Comparison of ENCODE assay signal across 15 cellular contexts in the genomic region with DNA sequence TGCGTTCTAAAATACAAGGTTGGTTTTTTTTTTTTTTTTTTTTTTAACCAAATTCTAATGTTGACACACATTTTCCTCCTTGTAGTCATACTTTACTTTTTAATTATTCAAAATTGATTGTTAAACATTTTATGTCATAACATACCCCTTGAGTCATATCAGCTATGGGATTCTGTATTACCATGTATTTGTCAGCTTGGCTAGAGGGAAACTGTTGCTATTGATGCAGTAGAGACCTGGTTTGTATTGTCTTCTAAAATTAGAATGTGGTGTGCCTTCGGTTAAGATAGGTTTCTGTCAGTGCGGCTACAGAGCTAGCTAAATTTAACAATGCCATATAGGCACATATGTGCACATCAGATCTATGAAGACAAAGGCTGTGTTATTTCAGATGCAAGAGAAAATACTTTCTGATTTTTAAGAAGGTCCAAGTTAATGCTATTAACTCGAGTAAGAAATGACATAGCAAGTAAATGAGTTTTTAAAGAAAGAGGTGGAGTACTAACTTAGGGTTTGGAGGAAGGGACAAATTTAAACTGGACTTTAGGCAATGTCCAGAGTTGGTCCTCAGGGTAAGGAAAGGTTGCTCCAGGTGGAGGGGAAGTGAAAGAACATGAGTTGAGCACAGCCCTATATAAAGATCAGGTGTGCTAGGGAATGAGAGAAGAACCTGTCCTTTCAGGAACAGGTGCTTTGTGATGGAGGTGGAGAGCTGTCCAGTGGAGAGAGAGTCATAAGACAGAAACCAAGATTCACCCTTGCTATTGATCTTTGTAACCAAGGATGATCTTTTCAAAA.
A peak's percentile ranks its signal among the peaks of the same experiment; 100 is the strongest.
DNase-seq lines count a peak whose midpoint lies in the region; ATAC-seq and TF ChIP-seq lines count a peak whose summit lies in the region.
"Had no signal": no experiment of that assay in that cellular context is flagged by ENCODE, and none has a peak within 500 bp of the region (broad histone marks: within the 10 kb centered on the region; RNA-seq: fewer than 3 reads in every experiment).

No MANE protein-coding gene starts in this region.

- no peaks in the 10 kb centered on the region for H3K9me3 ChIP-seq in smooth muscle cell (replicated peaks; ENCODE audit: low read depth)

- WGBS in smooth muscle cell (ENCODE audit: low lambda C conversion rate): 95% methylated on average over 4 of the region's 4 CpGs

- TF ChIP-seq CTCF in smooth muscle cell (IDR thresholded peaks at IDR 0.05; ENCODE audit: borderline replicate concordance, insufficient read depth, poor library complexity, severe bottlenecking) (no peak), type B pancreatic cell (conservative IDR thresholded peaks at IDR 0.05) (no peak)

- H3K27ac ChIP-seq in smooth muscle cell (ENCODE audit: low read depth): peak overlapping the region; percentile 9
- H3K27ac ChIP-seq: VCaP had no signal

- H3K9ac ChIP-seq in smooth muscle cell (ENCODE audit: low read depth): no peak overlapping the region

- H3K4me1 Mint-ChIP-seq in activated CD4-positive, alpha-beta T cell treated with anti-CD3 and anti-CD28 coated beads for 36 hours: no peaks in the 10 kb centered on the region
- H3K4me1 Mint-ChIP-seq in activated CD4-positive, alpha-beta T cell treated with anti-CD3 and anti-CD28 coated beads, Interleukin-2, amount 10 ng/mL, durations not matched to agents 24 days and 14 days: no peaks in the 10 kb centered on the region
- H3K4me1 Mint-ChIP-seq in type B pancreatic cell (ENCODE audit: unreplicated experiment): peaks cover 5% of the 10 kb centered on the region

- no peaks in the 10 kb centered on the region for H3K27me3 ChIP-seq in smooth muscle cell (ENCODE audit: low read depth)

- CTCF ChIA-PET in activated CD4-positive, alpha-beta T cell treated with anti-CD3 and anti-CD28 coated beads for 36 hours (lab: Charles Lee): interaction anchor here (1.4 kb wide), 1 partner anchor 25 kb away, joined by 5 read pairs; no protein-coding TSS in a partner anchor

- peak; percentile 60 for ATAC-seq in activated CD4-positive, alpha-beta T cell treated with anti-CD3 and anti-CD28 coated beads for 36 hours
- peak; percentile 85 for ATAC-seq in GM21529 (IDR thresholded peaks at IDR 0.05; ENCODE audit: unreplicated experiment)
- ATAC-seq in HG03108 (IDR thresholded peaks at IDR 0.05; ENCODE audit: unreplicated experiment): peak; percentile 72
- ATAC-seq: Panc1 had no signal

- no peak overlapping the region for H3K4me2 ChIP-seq in smooth muscle cell

- no peak for DNase-seq in activated CD4-positive, alpha-beta T cell treated with anti-CD3 and anti-CD28 coated beads for 36 hours
- no peak for DNase-seq in activated CD4-positive, alpha-beta T cell treated with anti-CD3 and anti-CD28 coated beads, Interleukin-2, amount 10 ng/mL, durations not matched to agents 24 days and 14 days
- no peak for DNase-seq in smooth muscle cell (lab: John Stamatoyannopoulos, UW; ENCODE audit: unreplicated experiment)
- no peak for DNase-seq in 8988T
- DNase-seq in ecto neural progenitor cell (ENCODE audit: low spot score): no peak
- no peak for DNase-seq in type B pancreatic cell (ENCODE audit: extremely low spot score, unreplicated experiment)
- DNase-seq: kidney; NCI-H1417 treated with DMSO at 0.1 percent for 48 hours; stimulated activated CD4-positive, alpha-beta T cell treated with anti-CD3 and anti-CD28 coated beads, Interleukin-4, amount 100 ng/mL, for 24 hours had no signal

- no peaks in the 10 kb centered on the region for H3F3A ChIP-seq in smooth muscle cell (ENCODE audit: low read depth)

- intact Hi-C loops in activated CD4-positive, alpha-beta T cell treated with anti-CD3 and anti-CD28 coated beads for 36 hours (cut with DNase I, micrococcal nuclease): no loop called here
- intact Hi-C loops in activated CD4-positive, alpha-beta T cell treated with anti-CD3 and anti-CD28 coated beads, Interleukin-2, amount 10 ng/mL, durations not matched to agents 24 days and 14 days (cut with micrococcal nuclease): no loop called here

- no peak overlapping the region for H2AFZ ChIP-seq in smooth muscle cell (ENCODE audit: low read depth)

- no peaks in the 10 kb centered on the region for H3K36me3 ChIP-seq in smooth muscle cell (ENCODE audit: low read depth)

- no peak overlapping the region for H3K4me3 ChIP-seq in smooth muscle cell

- H3K4me1 ChIP-seq in smooth muscle cell (ENCODE audit: low read depth): peaks cover 6% of the 10 kb centered on the region

- no peaks in the 10 kb centered on the region for H3K36me3 Mint-ChIP-seq in activated CD4-positive, alpha-beta T cell treated with anti-CD3 and anti-CD28 coated beads for 36 hours (ENCODE audit: low read depth)
- no peaks in the 10 kb centered on the region for H3K36me3 Mint-ChIP-seq in activated CD4-positive, alpha-beta T cell treated with anti-CD3 and anti-CD28 coated beads, Interleukin-2, amount 10 ng/mL, durations not matched to agents 24 days and 14 days (ENCODE audit: low read depth)
- peaks cover 20% of the 10 kb centered on the region for H3K36me3 Mint-ChIP-seq in type B pancreatic cell
- H3K36me3 Mint-ChIP-seq: activated naive CD4-positive, alpha-beta T cell treated with anti-CD3 and anti-CD28 coated beads, Interleukin-2, amount 50 U/mL, for 72 hours had no signal

- POLR2A ChIA-PET in activated CD4-positive, alpha-beta T cell treated with anti-CD3 and anti-CD28 coated beads for 36 hours (lab: Charles Lee): interaction anchor here (0.6 kb wide), 1 partner anchor 217 kb away, joined by 5 read pairs; no protein-coding TSS in a partner anchor

- no peak overlapping the region for H3K4me3 Mint-ChIP-seq in activated CD4-positive, alpha-beta T cell treated with anti-CD3 and anti-CD28 coated beads for 36 hours
- no peak overlapping the region for H3K4me3 Mint-ChIP-seq in activated CD4-positive, alpha-beta T cell treated with anti-CD3 and anti-CD28 coated beads, Interleukin-2, amount 10 ng/mL, durations not matched to agents 24 days and 14 days
- H3K4me3 Mint-ChIP-seq in type B pancreatic cell: no peak overlapping the region
- H3K4me3 Mint-ChIP-seq: neural crest cell had no signal

- H4K20me1 ChIP-seq in smooth muscle cell (ENCODE audit: low read depth): peaks cover 4% of the 10 kb centered on the region

- H3K79me2 ChIP-seq in smooth muscle cell (ENCODE audit: low read depth): peaks cover 3% of the 10 kb centered on the region

- H3K27me3 Mint-ChIP-seq in activated CD4-positive, alpha-beta T cell treated with anti-CD3 and anti-CD28 coated beads for 36 hours: peaks cover 10% of the 10 kb centered on the region
- peaks cover 9% of the 10 kb centered on the region for H3K27me3 Mint-ChIP-seq in activated CD4-positive, alpha-beta T cell treated with anti-CD3 and anti-CD28 coated beads, Interleukin-2, amount 10 ng/mL, durations not matched to agents 24 days and 14 days
- no peaks in the 10 kb centered on the region for H3K27me3 Mint-ChIP-seq in type B pancreatic cell

- H3K9me3 Mint-ChIP-seq in activated CD4-positive, alpha-beta T cell treated with anti-CD3 and anti-CD28 coated beads for 36 hours (ENCODE audit: low read depth): no peaks in the 10 kb centered on the region
- no peaks in the 10 kb centered on the region for H3K9me3 Mint-ChIP-seq in activated CD4-positive, alpha-beta T cell treated with anti-CD3 and anti-CD28 coated beads, Interleukin-2, amount 10 ng/mL, durations not matched to agents 24 days and 14 days
- no peaks in the 10 kb centered on the region for H3K9me3 Mint-ChIP-seq in type B pancreatic cell
- H3K9me3 Mint-ChIP-seq: activated naive CD4-positive, alpha-beta T cell treated with anti-CD3 and anti-CD28 coated beads, Interleukin-2, amount 50 U/mL, for 72 hours; neural crest cell had no signal

- no peak overlapping the region for H3K27ac Mint-ChIP-seq in activated CD4-positive, alpha-beta T cell treated with anti-CD3 and anti-CD28 coated beads for 36 hours
- no peak overlapping the region for H3K27ac Mint-ChIP-seq in activated CD4-positive, alpha-beta T cell treated with anti-CD3 and anti-CD28 coated beads, Interleukin-2, amount 10 ng/mL, durations not matched to agents 24 days and 14 days
- no peak overlapping the region for H3K27ac Mint-ChIP-seq in type B pancreatic cell
- H3K27ac Mint-ChIP-seq: activated naive CD4-positive, alpha-beta T cell treated with anti-CD3 and anti-CD28 coated beads, Interleukin-2, amount 50 U/mL, for 72 hours had no signal
